36 cellular contexts compared by ENCODE assay signal in the genomic region with DNA sequence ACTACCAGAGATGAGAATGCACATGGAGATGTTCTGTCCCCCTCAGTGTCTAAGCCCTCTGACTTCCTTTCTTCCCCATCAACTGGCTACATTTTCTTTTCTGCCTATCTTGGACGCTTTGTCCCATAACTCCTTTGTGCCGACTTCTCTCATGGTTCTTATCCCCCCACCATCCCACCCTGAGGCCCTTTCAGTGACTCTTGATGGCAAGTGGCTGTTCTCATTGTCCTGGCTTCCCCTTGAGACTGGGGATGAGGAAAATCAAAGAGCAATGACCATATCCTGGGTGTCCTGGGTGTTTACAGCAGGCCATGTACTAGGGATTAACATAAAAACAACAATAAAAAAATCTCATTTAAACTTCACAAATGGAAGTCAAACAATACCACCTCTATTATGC.
"Had no signal": no experiment of that assay in that cellular context is flagged by ENCODE, and none has a peak within 500 bp of the region (broad histone marks: within the 10 kb centered on the region; RNA-seq: fewer than 3 reads in every experiment).

No MANE protein-coding gene starts in this region.

- H3K36me3 ChIP-seq: adrenal gland, cardiac muscle cell, WERI-Rb-1 had no signal

- H3K27ac ChIP-seq: adrenal gland, cardiac muscle cell, WERI-Rb-1 had no signal

- H3K27ac Mint-ChIP-seq: activated CD4-positive, alpha-beta memory T cell treated with anti-CD3 and anti-CD28 coated beads for 36 hours; activated CD4-positive, alpha-beta T cell treated with anti-CD3 and anti-CD28 coated beads, Interleukin-2, amount 10 ng/mL, durations not matched to agents 24 days and 14 days; activated CD8-positive, alpha-beta T cell treated with anti-CD3 and anti-CD28 coated beads for 36 hours; activated naive CD4-positive, alpha-beta T cell treated with anti-CD3 and anti-CD28 coated beads for 36 hours; activated naive CD8-positive, alpha-beta T cell treated with anti-CD3 and anti-CD28 coated beads for 36 hours; activated T-cell treated with anti-CD3 and anti-CD28 coated beads, Interleukin-2, amount 50 U/mL, for 72 hours; activated T-helper 1 cell treated with anti-CD3 and anti-CD28 coated beads, Interleukin-12 subunit alpha, Interleukin-12 subunit beta, Interleukin-2, Interleukin-4 antibody, amounts not matched to agents 30 ng/mL and 10 ng/mL and 1 ng/mL, durations not matched to agents 14 hours and 24 hours and 36 hours; T-helper 1 cell treated with Interleukin-12 subunit alpha and Interleukin-12 subunit beta and Interleukin-4 antibody, amounts not matched to agents 30 μg/mL and 1 μg/mL, for 36 hours; WTC11 had no signal

- H3K36me3 Mint-ChIP-seq: activated CD4-positive, alpha-beta memory T cell treated with anti-CD3 and anti-CD28 coated beads for 36 hours; activated naive CD4-positive, alpha-beta T cell treated with anti-CD3 and anti-CD28 coated beads, Interleukin-2, amount 50 U/mL, for 72 hours; WTC11 had no signal

- DNase-seq: activated CD4-positive, alpha-beta memory T cell treated with anti-CD3 and anti-CD28 coated beads for 36 hours; activated CD4-positive, alpha-beta T cell treated with anti-CD3 and anti-CD28 coated beads for 4 hours; activated CD4-positive, alpha-beta T cell treated with anti-CD3 and anti-CD28 coated beads, Interleukin-2, amount 10 ng/mL, durations not matched to agents 24 days and 14 days; activated CD4-positive, alpha-beta T cell treated with anti-CD3 and anti-CD28 coated beads, Interleukin-2, amount 50 U/mL, for 1 hour; activated CD4-positive, alpha-beta T cell treated with anti-CD3 and anti-CD28 coated beads, Interleukin-2, amount 50 U/mL, for 4 hours; activated CD4-positive, CD25-positive, alpha-beta regulatory T cell; activated CD8-positive, alpha-beta memory T cell treated with anti-CD3 and anti-CD28 coated beads, Interleukin-2, amount 50 U/mL, for 4 hours; activated CD8-positive, alpha-beta T cell treated with anti-CD3 and anti-CD28 coated beads for 36 hours; activated effector memory CD4-positive, alpha-beta T cell treated with anti-CD3 and anti-CD28 coated beads, Interleukin-2, amount 50 U/mL, for 16 hours; activated gamma-delta T cell treated with Interleukin-2 at 50 U/mL for 16 hours; activated naive CD4-positive, alpha-beta T cell; activated naive CD4-positive, alpha-beta T cell treated with anti-CD3 and anti-CD28 coated beads for 36 hours; activated naive CD4-positive, alpha-beta T cell treated with anti-CD3 and anti-CD28 coated beads, Interleukin-2, amount 50 U/mL, for 16 hours; activated naive CD8-positive, alpha-beta T cell treated with anti-CD3 and anti-CD28 coated beads for 36 hours; activated T-cell treated with anti-CD3 and anti-CD28 coated beads for 4 hours; activated T-cell treated with anti-CD3 and anti-CD28 coated beads, Interleukin-2, amount 50 U/mL, for 1 hour; activated T-cell treated with anti-CD3 and anti-CD28 coated beads, Interleukin-2, amount 50 U/mL, for 4 hours; activated T-cell treated with anti-CD3 and anti-CD28 coated beads, Interleukin-2, amount 50 U/mL, for 72 hours; adrenal gland; amniotic stem cell; aorta; caudate nucleus; SW 1271; T-helper 1 cell; T-helper 2 cell; T-helper 9 cell; WERI-Rb-1 had no signal

- H3K4me3 ChIP-seq: adrenal gland, cardiac muscle cell had no signal

- H3K27me3 Mint-ChIP-seq: activated CD4-positive, alpha-beta memory T cell treated with anti-CD3 and anti-CD28 coated beads for 36 hours; activated CD4-positive, alpha-beta T cell treated with anti-CD3 and anti-CD28 coated beads, Interleukin-2, amount 10 ng/mL, durations not matched to agents 24 days and 14 days; activated CD8-positive, alpha-beta T cell treated with anti-CD3 and anti-CD28 coated beads for 36 hours; activated naive CD8-positive, alpha-beta T cell treated with anti-CD3 and anti-CD28 coated beads for 36 hours; activated T-helper 17 cell treated with anti-CD3 and anti-CD28 coated beads, Interleukin-2, amount 50 U/mL, for 72 hours; brain; central memory CD8-positive, alpha-beta T cell had no signal

- H3K9me3 Mint-ChIP-seq: activated CD4-positive, alpha-beta memory T cell treated with anti-CD3 and anti-CD28 coated beads for 36 hours; activated CD4-positive, alpha-beta T cell treated with anti-CD3 and anti-CD28 coated beads, Interleukin-2, amount 10 ng/mL, durations not matched to agents 24 days and 14 days; activated CD8-positive, alpha-beta T cell treated with anti-CD3 and anti-CD28 coated beads for 36 hours; activated naive CD4-positive, alpha-beta T cell treated with anti-CD3 and anti-CD28 coated beads for 36 hours; activated naive CD4-positive, alpha-beta T cell treated with anti-CD3 and anti-CD28 coated beads, Interleukin-2, amount 50 U/mL, for 72 hours; activated naive CD8-positive, alpha-beta T cell treated with anti-CD3 and anti-CD28 coated beads for 36 hours; activated T-cell treated with anti-CD3 and anti-CD28 coated beads, Interleukin-2, amount 50 U/mL, for 4 hours; activated T-cell treated with anti-CD3 and anti-CD28 coated beads, Interleukin-2, amount 50 U/mL, for 72 hours; activated T-helper 1 cell treated with anti-CD3 and anti-CD28 coated beads, Interleukin-12 subunit alpha, Interleukin-12 subunit beta, Interleukin-2, Interleukin-4 antibody, amounts not matched to agents 30 ng/mL and 10 ng/mL and 1 ng/mL, durations not matched to agents 14 hours and 24 hours and 36 hours; activated T-helper 17 cell treated with anti-CD3 and anti-CD28 coated beads, Interleukin-2, amount 50 U/mL, for 72 hours; brain; central memory CD8-positive, alpha-beta T cell; T-helper 1 cell treated with Interleukin-12 subunit alpha and Interleukin-12 subunit beta and Interleukin-4 antibody, amounts not matched to agents 30 μg/mL and 1 μg/mL, for 36 hours; T-helper 2 cell treated with Interferon-gamma antibody and Interleukin-4, amounts not matched to agents 5 μg/mL and 100 μg/mL, for 36 hours; WTC11 had no signal

- H3K27me3 ChIP-seq: adrenal gland, cardiac muscle cell had no signal

- H3K9me3 ChIP-seq: adrenal gland had no signal

- H3K4me1 Mint-ChIP-seq: central memory CD8-positive, alpha-beta T cell had no signal

- H3K4me3 Mint-ChIP-seq: activated CD4-positive, alpha-beta memory T cell treated with anti-CD3 and anti-CD28 coated beads for 36 hours; activated CD4-positive, alpha-beta T cell treated with anti-CD3 and anti-CD28 coated beads, Interleukin-2, amount 10 ng/mL, durations not matched to agents 24 days and 14 days; activated CD8-positive, alpha-beta T cell treated with anti-CD3 and anti-CD28 coated beads for 36 hours; activated naive CD4-positive, alpha-beta T cell treated with anti-CD3 and anti-CD28 coated beads for 36 hours; activated naive CD8-positive, alpha-beta T cell treated with anti-CD3 and anti-CD28 coated beads for 36 hours; activated T-cell treated with anti-CD3 and anti-CD28 coated beads, Interleukin-2, amount 50 U/mL, for 4 hours; activated T-cell treated with anti-CD3 and anti-CD28 coated beads, Interleukin-2, amount 50 U/mL, for 72 hours; activated T-helper 1 cell treated with anti-CD3 and anti-CD28 coated beads, Interleukin-12 subunit alpha, Interleukin-12 subunit beta, Interleukin-2, Interleukin-4 antibody, amounts not matched to agents 30 ng/mL and 10 ng/mL and 1 ng/mL, durations not matched to agents 14 hours and 24 hours and 36 hours; activated T-helper 17 cell treated with anti-CD3 and anti-CD28 coated beads, Interleukin-2, amount 50 U/mL, for 72 hours; brain; central memory CD8-positive, alpha-beta T cell; T-helper 1 cell treated with Interleukin-12 subunit alpha and Interleukin-12 subunit beta and Interleukin-4 antibody, amounts not matched to agents 30 μg/mL and 1 μg/mL, for 36 hours; T-helper 2 cell treated with Interferon-gamma antibody and Interleukin-4, amounts not matched to agents 5 μg/mL and 100 μg/mL, for 36 hours; WTC11 had no signal
